11 cellular contexts compared by ENCODE assay signal in the genomic region with DNA sequence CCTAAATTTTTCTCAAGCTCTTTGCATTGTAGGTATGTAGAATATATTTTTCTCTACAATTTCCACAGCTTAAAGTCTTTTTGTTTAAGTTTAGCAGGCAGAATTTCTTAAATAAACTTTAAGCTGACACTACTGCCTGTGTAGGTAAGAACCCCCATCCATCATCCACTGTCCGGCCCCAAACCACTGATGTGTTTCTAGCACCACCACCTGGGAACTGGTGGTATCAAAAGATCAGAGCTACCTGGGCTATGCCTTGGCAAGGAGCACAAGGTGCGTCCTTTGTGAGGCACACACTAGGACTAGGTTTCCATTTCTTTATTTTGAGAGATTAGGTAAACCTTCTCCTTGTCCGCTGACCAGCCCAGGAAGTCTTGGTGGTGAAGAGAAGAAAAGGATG. TPM values are rescaled to one million over a fixed set of nuclear protein-coding genes. Genes with fewer than 3 reads are reported as not detected.
A peak's percentile ranks its signal among the peaks of the same experiment; 100 is the strongest.
DNase-seq lines count a peak whose midpoint lies in the region; ATAC-seq, FAIRE-seq and TF ChIP-seq lines count a peak whose summit lies in the region.
"Had no signal": no experiment of that assay in that cellular context is flagged by ENCODE, and none has a peak within 500 bp of the region (broad histone marks: within the 10 kb centered on the region; RNA-seq: fewer than 3 reads in every experiment).

No MANE protein-coding gene starts in this region.

- H4K20me1 ChIP-seq in keratinocyte (ENCODE audit: control insufficient read depth, extremely low read depth, insufficient read depth, low read length): no peaks in the 10 kb centered on the region

- in situ Hi-C loops in transverse colon (cut with MboI; ENCODE audit: low pct_ligation_motif_present in 1 of 4, low pct_unique_long_range_greater_than_20kb in 1 of 4, low sequenced_read_pairs in 3 of 4): no loop called here

- no peaks in the 10 kb centered on the region for H3K9me1 ChIP-seq in keratinocyte (ENCODE audit: control insufficient read depth, extremely low read depth, insufficient read depth, low read length)

- FAIRE-seq in keratinocyte (lab: Jason Lieb, UNC): peak; percentile 88
- FAIRE-seq: islet of Langerhans had no signal

- TF ChIP-seq CTCF in keratinocyte (optimal IDR thresholded peaks at IDR 0.05 in 1 of 3, IDR thresholded peaks at IDR 0.05 in 1 of 3, conservative IDR thresholded peaks at IDR 0.05 in 1 of 3; ENCODE audit: extremely low read depth in 1 of 3, insufficient read depth in 2 of 3, low read length in 3 of 3): peak; percentile 82 to 93 (median 89)
- TF ChIP-seq CTCF in transverse colon (IDR thresholded peaks at IDR 0.05): no peak
- no peak for TF ChIP-seq CTCF in heart left ventricle (IDR thresholded peaks at IDR 0.05)

- 10 to 38% methylated on average over 2 to 3 of the region's 3 CpGs for WGBS in transverse colon (ENCODE audit: low coverage in 1 of 2), 2 donors
- 20 to 36% (median 28%) methylated on average over 3 of the region's 3 CpGs for WGBS in heart left ventricle, 4 donors

- no peak for TF ChIP-seq EP300 in transverse colon (IDR thresholded peaks at IDR 0.05; ENCODE audit: low read depth)

- no peak overlapping the region for H3K4me2 ChIP-seq in keratinocyte (ENCODE audit: control insufficient read depth, extremely low read depth, insufficient read depth, low read depth, low read length)

- H3K9me3 ChIP-seq in keratinocyte (ENCODE audit: control insufficient read depth, low read depth, low read length) (no peaks in the 10 kb centered on the region), transverse colon (no peaks in the 10 kb centered on the region), heart left ventricle (no peaks in the 10 kb centered on the region)
- H3K9me3 ChIP-seq: vagina had no signal

- H3K36me3 ChIP-seq in keratinocyte (ENCODE audit: control insufficient read depth in 2 of 2, extremely low read depth in 1 of 2, insufficient read depth in 2 of 2, low read length in 2 of 2) (no peaks in the 10 kb centered on the region), transverse colon (no peaks in the 10 kb centered on the region), heart left ventricle (no peaks in the 10 kb centered on the region)
- H3K36me3 ChIP-seq: vagina had no signal

- H3K9ac ChIP-seq in keratinocyte (ENCODE audit: control insufficient read depth, extremely low read depth, insufficient read depth, low read length): no peak overlapping the region

- no peak for ATAC-seq in GM18520 (IDR thresholded peaks at IDR 0.05; ENCODE audit: unreplicated experiment)
- no peak for ATAC-seq in heart left ventricle
- ATAC-seq in HG02763 (IDR thresholded peaks at IDR 0.05; ENCODE audit: unreplicated experiment): no peak

- TF ChIP-seq POLR2A in transverse colon (IDR thresholded peaks at IDR 0.05) (no peak), heart left ventricle (IDR thresholded peaks at IDR 0.05) (no peak)

- H3K27ac ChIP-seq in keratinocyte (ENCODE audit: control insufficient read depth, insufficient read depth, low read length) (no peak overlapping the region), transverse colon (no peak overlapping the region), heart left ventricle (no peak overlapping the region)
- H3K27ac ChIP-seq: vagina had no signal

- no peak overlapping the region for H3K4me3 ChIP-seq in keratinocyte (ENCODE audit: control insufficient read depth in 2 of 3, extremely low read depth in 1 of 3, insufficient read depth in 2 of 3, low read depth in 1 of 3, low read length in 3 of 3)
- H3K4me3 ChIP-seq in transverse colon: no peak overlapping the region
- no peak overlapping the region for H3K4me3 ChIP-seq in heart left ventricle
- H3K4me3 ChIP-seq: vagina had no signal

- dilution Hi-C loops in keratinocyte (cut with MboI; ENCODE audit: extremely low pct_ligation_motif_present, low sequenced_read_pairs): no loop called here

- intact Hi-C loops in transverse colon (cut with DNase I; ENCODE audit: low total_unique reads) (no loop called here), heart left ventricle (cut with DNase I) (no loop called here)

- peaks cover 10% of the 10 kb centered on the region for H3K4me1 ChIP-seq in keratinocyte (ENCODE audit: control insufficient read depth, extremely low read depth, insufficient read depth, low read length)
- no peaks in the 10 kb centered on the region for H3K4me1 ChIP-seq in transverse colon
- no peaks in the 10 kb centered on the region for H3K4me1 ChIP-seq in heart left ventricle
- H3K4me1 ChIP-seq: vagina had no signal

- H3K27me3 ChIP-seq in keratinocyte (ENCODE audit: control insufficient read depth, extremely low read depth, insufficient read depth, low read length) (no peaks in the 10 kb centered on the region), transverse colon (no peaks in the 10 kb centered on the region), heart left ventricle (peaks cover 0 to 40% (median 4%) of the 10 kb centered on the region in 9 donors)
- H3K27me3 ChIP-seq: vagina had no signal

- no peaks in the 10 kb centered on the region for H3K79me2 ChIP-seq in keratinocyte (ENCODE audit: control insufficient read depth, insufficient read depth, low read length)

- no peak overlapping the region for H2AFZ ChIP-seq in keratinocyte (ENCODE audit: control insufficient read depth, low read length)

- peak; percentile 3 for DNase-seq in DMS79 (lab: John Stamatoyannopoulos, UW)
- DNase-seq in HT-29 (ENCODE audit: low spot score): peak; percentile 45
- DNase-seq in SHP77 treated with DMSO at 0.1 percent for 48 hours (lab: John Stamatoyannopoulos, UW): peak; percentile 9
- DNase-seq in keratinocyte (ENCODE audit: low read depth, low spot score): no peak
- DNase-seq in transverse colon: no peak
- DNase-seq in heart left ventricle: no peak
- DNase-seq: activated CD4-positive, alpha-beta T cell treated with anti-CD3 and anti-CD28 coated beads, Interleukin-2, amount 10 ng/mL, durations not matched to agents 7 days and 5 days had no signal

RNA-seq across cellular contexts. Expression of a gene that starts 10.5 kb away (rescaled TPM):
- total RNA-seq in HT-29 (2014; rRNA removed; shearing (Covaris generic)): not detected in 2 replicates
- polyA plus RNA-seq in keratinocyte (not detected in 3 replicates), heart left ventricle (not detected)
- not detected for polyA plus RNA-seq in keratinocyte (2011; ENCODE audit: low read depth)
- not detected in 2 replicates for polyA plus RNA-seq in keratinocyte (2011; cell fraction: cytosol; rRNA removed)
- not detected in 2 replicates for polyA plus RNA-seq in keratinocyte (2011; cell fraction: nucleus; rRNA removed)
- polyA plus RNA-seq in keratinocyte (2012; ENCODE audit: low replicate concordance): 0.42 TPM in 1 of 2 replicates, not detected in the other
- not detected in 3 replicates for polyA minus RNA-seq in keratinocyte
- polyA minus RNA-seq in keratinocyte (2011; cell fraction: cytosol; rRNA and poly(A)+ RNA removed): not detected
- not detected in 2 replicates for polyA minus RNA-seq in keratinocyte (2011; cell fraction: nucleus; rRNA and poly(A)+ RNA removed)
- total RNA-seq in transverse colon (not detected), heart left ventricle (not detected)
- total RNA-seq: activated CD4-positive, alpha-beta T cell treated with anti-CD3 and anti-CD28 coated beads, Interleukin-2, amount 10 ng/mL, durations not matched to agents 7 days and 5 days; vagina had no signal

RNA-seq across cellular contexts. Expression of a gene that starts 24.7 kb away (rescaled TPM):
- total RNA-seq in HT-29 (2014; rRNA removed; shearing (Covaris generic)): not detected in 2 replicates
- polyA plus RNA-seq in keratinocyte: 2.6 to 6.6 TPM (median 2.8 TPM) in 3 replicates
- 5.9 TPM for polyA plus RNA-seq in keratinocyte (2011; ENCODE audit: low read depth)
- 4.9 and 6.8 TPM in 2 replicates for polyA plus RNA-seq in keratinocyte (2011; cell fraction: cytosol; rRNA removed)
- 3.6 and 4.8 TPM in 2 replicates for polyA plus RNA-seq in keratinocyte (2011; cell fraction: nucleus; rRNA removed)
- 2.1 and 29.8 TPM in 2 replicates for polyA plus RNA-seq in keratinocyte (2012; ENCODE audit: low replicate concordance)
- polyA minus RNA-seq in keratinocyte: 5.0 to 10.1 TPM in 2 of 3 replicates, not detected in the other
- polyA minus RNA-seq in keratinocyte (2011; cell fraction: cytosol; rRNA and poly(A)+ RNA removed): 4.4 TPM
- polyA minus RNA-seq in keratinocyte (2011; cell fraction: nucleus; rRNA and poly(A)+ RNA removed): 0.84 and 2.6 TPM in 2 replicates
- not detected for total RNA-seq in transverse colon
- total RNA-seq in heart left ventricle: 1 to 10 TPM in 1 of 9 donors, not detected in 8; 1.1 TPM
- not detected for polyA plus RNA-seq in heart left ventricle
- total RNA-seq: activated CD4-positive, alpha-beta T cell treated with anti-CD3 and anti-CD28 coated beads, Interleukin-2, amount 10 ng/mL, durations not matched to agents 7 days and 5 days; vagina had no signal

RNA-seq across cellular contexts. Expression of a gene that starts 42.0 kb away (rescaled TPM):
- total RNA-seq in HT-29 (2014; rRNA removed; shearing (Covaris generic)): not detected in 2 replicates
- 0.73 to 6.2 TPM (median 3.3 TPM) in 3 replicates for polyA plus RNA-seq in keratinocyte
- polyA plus RNA-seq in keratinocyte (2011; ENCODE audit: low read depth): 178 TPM
- 1.7 and 7.0 TPM in 2 replicates for polyA plus RNA-seq in keratinocyte (2011; cell fraction: cytosol; rRNA removed)
- 1.7 and 5.2 TPM in 2 replicates for polyA plus RNA-seq in keratinocyte (2011; cell fraction: nucleus; rRNA removed)
- 5.2 and 1,122 TPM in 2 replicates for polyA plus RNA-seq in keratinocyte (2012; ENCODE audit: low replicate concordance)
- polyA minus RNA-seq in keratinocyte: 1.6 to 4.0 TPM (median 2.0 TPM) in 3 replicates
- polyA minus RNA-seq in keratinocyte (2011; cell fraction: cytosol; rRNA and poly(A)+ RNA removed): not detected
- polyA minus RNA-seq in keratinocyte (2011; cell fraction: nucleus; rRNA and poly(A)+ RNA removed): not detected in 2 replicates
- total RNA-seq in transverse colon: not detected
- total RNA-seq in heart left ventricle: not detected
- not detected for polyA plus RNA-seq in heart left ventricle
- total RNA-seq: activated CD4-positive, alpha-beta T cell treated with anti-CD3 and anti-CD28 coated beads, Interleukin-2, amount 10 ng/mL, durations not matched to agents 7 days and 5 days; vagina had no signal

Comparison
In these comparisons a context has a peak if more than half of its experiments do, and no peak if none do; other contexts are left out.
1. DNase-seq: peak in DMS79 (single experiment), HT-29 (single experiment) and SHP77 treated with DMSO at 0.1 percent for 48 hours (single experiment); none in keratinocyte (single experiment), transverse colon (single experiment) and heart left ventricle (0 of 5).
2. CTCF ChIP-seq: peak in keratinocyte (3 of 3); none in transverse colon (0 of 5) and heart left ventricle (0 of 12).